19 cellular contexts compared by ENCODE assay signal in genomic region chr2:69191672-69192071, GRCh38.
DNase-seq lines count a peak whose midpoint lies in the region; ATAC-seq and TF ChIP-seq lines count a peak whose summit lies in the region.
"Had no signal": no experiment of that assay in that cellular context is flagged by ENCODE, and none has a peak within 500 bp of the region (broad histone marks: within the 10 kb centered on the region; RNA-seq: fewer than 3 reads in every experiment).

No MANE protein-coding gene starts in this region.

- H3K9me3 ChIP-seq in GM23248 (ENCODE audit: low read depth) (no peaks in the 10 kb centered on the region), iPS-20b (ENCODE audit: insufficient read depth, low read depth, low read length) (no peaks in the 10 kb centered on the region), ovary (no peaks in the 10 kb centered on the region)
- H3K9me3 ChIP-seq: A549, Peyer's patch had no signal

- DNase-seq in AG09309 (ENCODE audit: low read depth), result peak; percentile 29
- no peak for DNase-seq in GM23248
- DNase-seq in ovary, result no peak
- no peak for DNase-seq in NCI-H1694 treated with DMSO at 0.1 percent for 48 hours (lab: John Stamatoyannopoulos, UW)
- no peak for DNase-seq in A172 (ENCODE audit: low spot score)
- DNase-seq: CD8-positive, alpha-beta T cell; DND-41; NCI-H1092; NCI-H2107; NCI-H446 treated with DMSO at 0.1 percent for 48 hours; NCI-H82; Peyer's patch; SHP77 treated with DMSO at 0.1 percent for 48 hours had no signal

- H3K4me3 Mint-ChIP-seq in stimulated activated memory B cell treated with anti-CD40 and anti-IgM and Interleukin-4, amounts not matched to agents 10 μg/mL and 1 μg/mL and 100 μg/mL, for 72 hours, result no peak overlapping the region
- H3K4me3 Mint-ChIP-seq: B cell; CD8-positive, alpha-beta T cell had no signal

- intact Hi-C loops in ovary (cut with DNase I), result no loop called here

- no peaks in the 10 kb centered on the region for H3K36me3 Mint-ChIP-seq in stimulated activated memory B cell treated with anti-CD40 and anti-IgM and Interleukin-4, amounts not matched to agents 10 μg/mL and 1 μg/mL and 100 μg/mL, for 72 hours
- H3K36me3 Mint-ChIP-seq: CD8-positive, alpha-beta T cell had no signal

- H3K36me3 ChIP-seq in GM23248 (ENCODE audit: low read depth) (0 out of 2 replicates have a peak, but pooled peaks cover 20% of the 10 kb centered on the region), iPS-20b (ENCODE audit: insufficient read depth, low read depth, low read length) (peaks cover 17% of the 10 kb centered on the region; the same call in 1 of the 2 replicates), ovary (no peaks in the 10 kb centered on the region)
- H3K36me3 ChIP-seq: Peyer's patch had no signal

- H3K27ac Mint-ChIP-seq in stimulated activated memory B cell treated with anti-CD40 and anti-IgM and Interleukin-4, amounts not matched to agents 10 μg/mL and 1 μg/mL and 100 μg/mL, for 72 hours, result no peak overlapping the region
- H3K27ac Mint-ChIP-seq: B cell; CD8-positive, alpha-beta T cell had no signal

- H3K9ac ChIP-seq in GM23248 (peak overlapping the region; percentile 51; the same call in 1 of the 2 replicates), iPS-20b (ENCODE audit: low read depth, low read length) (no peak overlapping the region)
- H3K9ac ChIP-seq: KMS-11 had no signal

- no peak for TF ChIP-seq EP300 in ovary (IDR thresholded peaks at IDR 0.05)

- no peaks in the 10 kb centered on the region for H3K9me3 Mint-ChIP-seq in stimulated activated memory B cell treated with anti-CD40 and anti-IgM and Interleukin-4, amounts not matched to agents 10 μg/mL and 1 μg/mL and 100 μg/mL, for 72 hours
- H3K9me3 Mint-ChIP-seq: CD8-positive, alpha-beta T cell had no signal

- H3K4me1 Mint-ChIP-seq in stimulated activated memory B cell treated with anti-CD40 and anti-IgM and Interleukin-4, amounts not matched to agents 10 μg/mL and 1 μg/mL and 100 μg/mL, for 72 hours, result no peaks in the 10 kb centered on the region
- H3K4me1 Mint-ChIP-seq: B cell had no signal

- in situ Hi-C loops in GM23248 (cut with MboI), result no loop called here

- peaks cover 60% of the 10 kb centered on the region for H3F3A ChIP-seq in GM23248 (ENCODE audit: insufficient read depth)

- 24 to 28% methylated on average over 1 of the region's 1 CpG for WGBS in GM23248 (ENCODE audit: low coverage in 1 of 2, low lambda C conversion rate in 2 of 2, missing lambda C conversion rate in 2 of 2), 2 experiments
- WGBS in ovary, 3 donors, result 92 to 97% (median 96%) methylated on average over 1 of the region's 1 CpG

- peaks cover 50% of the 10 kb centered on the region for H3K4me1 ChIP-seq in GM23248 (ENCODE audit: insufficient read depth)
- peaks cover 10% of the 10 kb centered on the region for H3K4me1 ChIP-seq in iPS-20b (ENCODE audit: insufficient read depth, low read length)
- peaks cover 18% of the 10 kb centered on the region for H3K4me1 ChIP-seq in ovary (ENCODE audit: insufficient read depth)
- H3K4me1 ChIP-seq: Peyer's patch had no signal

- H3K9me2 ChIP-seq in GM23248 (ENCODE audit: insufficient read depth), result no peaks in the 10 kb centered on the region

- peak overlapping the region; percentile 2 for H3K4me2 ChIP-seq in GM23248 (ENCODE audit: unreplicated experiment)
- H3K4me2 ChIP-seq: A549, KMS-11 had no signal

- H3K27me3 Mint-ChIP-seq in stimulated activated memory B cell treated with anti-CD40 and anti-IgM and Interleukin-4, amounts not matched to agents 10 μg/mL and 1 μg/mL and 100 μg/mL, for 72 hours, result peaks cover 40% of the 10 kb centered on the region

- ATAC-seq in SK-N-SH treated with all-trans-retinoic acid at 6 μM for 48 hours, result peak; percentile 77
- ATAC-seq in stimulated activated memory B cell treated with anti-CD40 and anti-IgM and Interleukin-4, amounts not matched to agents 10 μg/mL and 1 μg/mL and 100 μg/mL, for 72 hours, result no peak
- ATAC-seq: A549; CD8-positive, alpha-beta T cell had no signal

- no peaks in the 10 kb centered on the region for H4K20me1 ChIP-seq in GM23248 (ENCODE audit: insufficient read depth)

- peak overlapping the region; percentile 54 for H3K27ac ChIP-seq in GM23248
- H3K27ac ChIP-seq in iPS-20b (ENCODE audit: low read length), result peak overlapping the region; percentile 6
- no peak overlapping the region for H3K27ac ChIP-seq in ovary
- H3K27ac ChIP-seq: A549, KMS-11 had no signal

- no peaks in the 10 kb centered on the region for H3K79me2 ChIP-seq in GM23248 (ENCODE audit: insufficient read depth)

- TF ChIP-seq POLR2A in ovary (IDR thresholded peaks at IDR 0.05), result no peak

- TF ChIP-seq CTCF in AG09309 (IDR thresholded peaks at IDR 0.05; ENCODE audit: control insufficient read depth, insufficient read depth, low read depth, low read length, missing control alignments), result no peak
- TF ChIP-seq CTCF in ovary (IDR thresholded peaks at IDR 0.05), result no peak

- no peak overlapping the region for H2AFZ ChIP-seq in GM23248

- H3K27me3 ChIP-seq in GM23248 (replicated peaks; ENCODE audit: insufficient read depth), result no peaks in the 10 kb centered on the region
- no peaks in the 10 kb centered on the region for H3K27me3 ChIP-seq in iPS-20b (ENCODE audit: insufficient read depth, low read length)
- no peaks in the 10 kb centered on the region for H3K27me3 ChIP-seq in ovary
- H3K27me3 ChIP-seq: Peyer's patch had no signal

- H3K4me3 ChIP-seq in AG09309 (ENCODE audit: control insufficient read depth, low read depth, low read length) (no peak overlapping the region), GM23248 (no peak overlapping the region), iPS-20b (ENCODE audit: low read length) (no peak overlapping the region), ovary (no peak overlapping the region)
- H3K4me3 ChIP-seq: A549, Peyer's patch had no signal

TF ChIP-seq in SK-N-SH treated with all-trans-retinoic acid at 6 μM for 48 hours, 23 proteins besides CTCF, POLR2A, EP300 and RAD21 (continues in another document):
- TF ChIP-seq PPARA (CRISPR knock-in tag; IDR thresholded peaks at IDR 0.05; ENCODE audit: borderline replicate concordance), result no peak
- TF ChIP-seq ZNF8 (CRISPR knock-in tag; IDR thresholded peaks at IDR 0.05), result 0 out of 2 replicates have a peak, but pooled peaks have one; percentile 5
- TF ChIP-seq POU6F1 (CRISPR knock-in tag; IDR thresholded peaks at IDR 0.05; ENCODE audit: borderline replicate concordance, low read depth), result no peak
- TF ChIP-seq TCF4 (CRISPR knock-in tag; IDR thresholded peaks at IDR 0.05; ENCODE audit: borderline replicate concordance), result peak; percentile 93
- no peak for TF ChIP-seq RARB (CRISPR knock-in tag; IDR thresholded peaks at IDR 0.05)
- no peak for TF ChIP-seq BACH2 (CRISPR knock-in tag; IDR thresholded peaks at IDR 0.05; ENCODE audit: borderline replicate concordance)
- TF ChIP-seq ISL1 (CRISPR knock-in tag; IDR thresholded peaks at IDR 0.05), result no peak; the same call in 1 of the 2 replicates
- TF ChIP-seq, protein P1, sequence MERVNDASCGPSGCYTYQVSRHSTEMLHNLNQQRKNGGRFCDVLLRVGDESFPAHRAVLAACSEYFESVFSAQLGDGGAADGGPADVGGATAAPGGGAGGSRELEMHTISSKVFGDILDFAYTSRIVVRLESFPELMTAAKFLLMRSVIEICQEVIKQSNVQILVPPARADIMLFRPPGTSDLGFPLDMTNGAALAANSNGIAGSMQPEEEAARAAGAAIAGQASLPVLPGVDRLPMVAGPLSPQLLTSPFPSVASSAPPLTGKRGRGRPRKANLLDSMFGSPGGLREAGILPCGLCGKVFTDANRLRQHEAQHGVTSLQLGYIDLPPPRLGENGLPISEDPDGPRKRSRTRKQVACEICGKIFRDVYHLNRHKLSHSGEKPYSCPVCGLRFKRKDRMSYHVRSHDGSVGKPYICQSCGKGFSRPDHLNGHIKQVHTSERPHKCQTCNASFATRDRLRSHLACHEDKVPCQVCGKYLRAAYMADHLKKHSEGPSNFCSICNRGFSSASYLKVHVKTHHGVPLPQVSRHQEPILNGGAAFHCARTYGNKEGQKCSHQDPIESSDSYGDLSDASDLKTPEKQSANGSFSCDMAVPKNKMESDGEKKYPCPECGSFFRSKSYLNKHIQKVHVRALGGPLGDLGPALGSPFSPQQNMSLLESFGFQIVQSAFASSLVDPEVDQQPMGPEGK (CRISPR knock-in tag; IDR thresholded peaks at IDR 0.05; ENCODE audit: borderline replicate concordance), result no peak
- TF ChIP-seq ZFP30 (CRISPR knock-in tag; IDR thresholded peaks at IDR 0.05), result no peak
- no peak for TF ChIP-seq OSR1 (CRISPR knock-in tag; IDR thresholded peaks at IDR 0.05)
- peak; percentile 84; the same call in 1 of the 2 replicates for TF ChIP-seq GLIS3 (CRISPR knock-in tag; IDR thresholded peaks at IDR 0.05)
- no peak; the same call in 1 of the 2 replicates for TF ChIP-seq SNAI2 (CRISPR knock-in tag; IDR thresholded peaks at IDR 0.05)
- TF ChIP-seq ZNF565 (CRISPR knock-in tag; conservative IDR thresholded peaks at IDR 0.05; ENCODE audit: low read depth), result no peak
- TF ChIP-seq ZC3H10 (CRISPR knock-in tag; IDR thresholded peaks at IDR 0.05), result no peak
- no peak for TF ChIP-seq CSDC2 (CRISPR knock-in tag; IDR thresholded peaks at IDR 0.05)
- TF ChIP-seq ZNF70 (CRISPR knock-in tag; IDR thresholded peaks at IDR 0.05), result no peak
- TF ChIP-seq ARNTL (CRISPR knock-in tag; IDR thresholded peaks at IDR 0.05; ENCODE audit: borderline replicate concordance, low read depth), result no peak

Comparison
In these comparisons a context has a peak if more than half of its experiments do, and no peak if none do; other contexts are left out.
1. H3K27ac ChIP-seq: peak in GM23248 (single experiment) and iPS-20b (single experiment); none in ovary (0 of 2).